In the genomic region with DNA sequence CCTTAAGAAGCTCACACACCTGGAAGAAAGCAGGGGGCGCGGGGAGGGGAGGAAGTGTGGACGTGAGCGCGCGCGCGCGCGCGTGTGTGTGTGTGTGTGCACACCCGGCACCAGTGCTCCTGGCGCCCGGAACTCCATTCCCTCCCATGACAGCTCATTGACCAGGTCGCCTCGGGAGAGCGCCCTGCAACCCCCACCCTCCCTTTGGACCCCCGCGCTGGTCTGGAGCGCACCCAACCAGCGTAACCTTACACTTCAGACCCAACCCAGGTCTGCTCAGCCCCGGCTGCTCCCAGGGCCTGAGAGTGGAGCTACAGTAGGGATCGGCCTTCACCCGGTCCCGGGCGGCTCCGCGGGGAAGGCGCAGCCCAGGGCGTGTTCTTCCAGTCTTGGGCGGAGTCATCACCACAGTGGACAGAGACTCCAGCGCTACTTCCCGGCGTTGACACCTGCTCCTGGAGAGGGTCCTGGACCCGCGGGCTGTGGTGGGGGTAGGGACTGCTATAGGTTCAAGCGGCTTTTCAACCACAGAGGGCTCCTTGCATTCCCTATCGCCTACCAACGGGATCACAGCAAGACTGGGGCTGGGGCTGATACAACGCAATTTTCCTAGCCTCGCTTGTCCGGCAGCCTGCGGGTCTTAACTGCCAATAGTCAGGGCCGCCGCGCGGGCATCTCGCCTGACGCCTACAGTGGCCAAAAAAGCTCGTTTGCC, we compare ENCODE assay signal across 8 cellular contexts. TPM values are rescaled to one million over a fixed set of nuclear protein-coding genes. Genes with fewer than 3 reads are reported as not detected.
DNase-seq lines count a peak whose midpoint lies in the region; ATAC-seq and TF ChIP-seq lines count a peak whose summit lies in the region.

No MANE protein-coding gene starts in this region.

- DNase-seq in activated naive CD4-positive, alpha-beta T cell treated with anti-CD3 and anti-CD28 coated beads for 36 hours: peak; percentile 6
- no peak for DNase-seq in activated naive CD4-positive, alpha-beta T cell treated with Interleukin-2 at 50 U/mL for 16 hours
- peak; percentile 34 for DNase-seq in NCI-H774 (lab: John Stamatoyannopoulos, UW)
- DNase-seq in mesothelial cell of epicardium (ENCODE audit: low spot score in 2 of 2, unreplicated experiment in 2 of 2): peak in 1 of 2 experiments; percentile 57
- peak; percentile 84 for DNase-seq in upper lobe of right lung

- CTCF ChIA-PET in activated naive CD4-positive, alpha-beta T cell treated with anti-CD3 and anti-CD28 coated beads for 36 hours (lab: Charles Lee): interaction anchor here (1.4 kb wide), 2 partner anchors 113 to 593 kb away, joined by 4 to 5 read pairs; no protein-coding TSS in a partner anchor

- H3K4me3 ChIP-seq in upper lobe of right lung: peak overlapping the region; percentile 70

- TF ChIP-seq CTCF in mesothelial cell of epicardium (IDR thresholded peaks at IDR 0.05; ENCODE audit: unreplicated experiment): no peak
- no peak for TF ChIP-seq CTCF in upper lobe of right lung (IDR thresholded peaks at IDR 0.05)

- peaks cover 8% of the 10 kb centered on the region for H3K4me1 ChIP-seq in upper lobe of right lung

- H3K36me3 Mint-ChIP-seq in activated naive CD4-positive, alpha-beta T cell treated with anti-CD3 and anti-CD28 coated beads for 36 hours (ENCODE audit: low read depth): no peaks in the 10 kb centered on the region
- H3K36me3 Mint-ChIP-seq in dendritic cell treated with granulocyte-macrophage colony-stimulating factor and Interleukin-4, amounts not matched to agents 40 ng/mL and 50 ng/mL, for 4 days (ENCODE audit: low read depth): peaks cover 51% of the 10 kb centered on the region
- no peaks in the 10 kb centered on the region for H3K36me3 Mint-ChIP-seq in mesothelial cell of epicardium

- H3K36me3 ChIP-seq in upper lobe of right lung: no peaks in the 10 kb centered on the region

- no peaks in the 10 kb centered on the region for H3K4me1 Mint-ChIP-seq in activated naive CD4-positive, alpha-beta T cell treated with anti-CD3 and anti-CD28 coated beads for 36 hours (ENCODE audit: low read depth)
- peaks cover 52% of the 10 kb centered on the region for H3K4me1 Mint-ChIP-seq in dendritic cell treated with granulocyte-macrophage colony-stimulating factor and Interleukin-4, amounts not matched to agents 40 ng/mL and 50 ng/mL, for 4 days (ENCODE audit: low read depth)
- peaks cover 17% of the 10 kb centered on the region for H3K4me1 Mint-ChIP-seq in mesothelial cell of epicardium

- ATAC-seq in upper lobe of right lung: peak; percentile 70
- no peak for ATAC-seq in HG02981 (IDR thresholded peaks at IDR 0.05; ENCODE audit: unreplicated experiment)
- no peak for ATAC-seq in GM18909 (IDR thresholded peaks at IDR 0.05; ENCODE audit: poor library complexity, unreplicated experiment)

- H3K27me3 Mint-ChIP-seq in activated naive CD4-positive, alpha-beta T cell treated with anti-CD3 and anti-CD28 coated beads for 36 hours (ENCODE audit: low read depth): peaks cover 51% of the 10 kb centered on the region
- H3K27me3 Mint-ChIP-seq in dendritic cell treated with granulocyte-macrophage colony-stimulating factor and Interleukin-4, amounts not matched to agents 40 ng/mL and 50 ng/mL, for 4 days: peaks cover 79% of the 10 kb centered on the region
- peaks cover 78% of the 10 kb centered on the region for H3K27me3 Mint-ChIP-seq in mesothelial cell of epicardium (ENCODE audit: low read depth)

- peaks cover 5% of the 10 kb centered on the region for H3K27me3 ChIP-seq in upper lobe of right lung

- no peaks in the 10 kb centered on the region for H3K9me3 ChIP-seq in upper lobe of right lung

- peak overlapping the region; percentile 80 for H3K27ac ChIP-seq in upper lobe of right lung

- no peaks in the 10 kb centered on the region for H3K9me3 Mint-ChIP-seq in activated naive CD4-positive, alpha-beta T cell treated with anti-CD3 and anti-CD28 coated beads for 36 hours
- no peaks in the 10 kb centered on the region for H3K9me3 Mint-ChIP-seq in dendritic cell treated with granulocyte-macrophage colony-stimulating factor and Interleukin-4, amounts not matched to agents 40 ng/mL and 50 ng/mL, for 4 days
- no peaks in the 10 kb centered on the region for H3K9me3 Mint-ChIP-seq in mesothelial cell of epicardium

- H3K27ac Mint-ChIP-seq in activated naive CD4-positive, alpha-beta T cell treated with anti-CD3 and anti-CD28 coated beads for 36 hours: no peak overlapping the region
- H3K27ac Mint-ChIP-seq in dendritic cell treated with granulocyte-macrophage colony-stimulating factor and Interleukin-4, amounts not matched to agents 40 ng/mL and 50 ng/mL, for 4 days: peak overlapping the region; percentile 92
- no peak overlapping the region for H3K27ac Mint-ChIP-seq in mesothelial cell of epicardium

- H3K4me3 Mint-ChIP-seq in activated naive CD4-positive, alpha-beta T cell treated with anti-CD3 and anti-CD28 coated beads for 36 hours: peak overlapping the region; percentile 74
- peak overlapping the region; percentile 98 for H3K4me3 Mint-ChIP-seq in dendritic cell treated with granulocyte-macrophage colony-stimulating factor and Interleukin-4, amounts not matched to agents 40 ng/mL and 50 ng/mL, for 4 days
- H3K4me3 Mint-ChIP-seq in mesothelial cell of epicardium: peak overlapping the region; percentile 78

- intact Hi-C loops in activated naive CD4-positive, alpha-beta T cell treated with anti-CD3 and anti-CD28 coated beads for 36 hours (cut with micrococcal nuclease): loop anchor here (5.0 kb wide), 2 partner anchors 222 to 813 kb away; partner anchors contain the start of genes EIF4G2 and USP47
- intact Hi-C loops in dendritic cell treated with granulocyte-macrophage colony-stimulating factor and Interleukin-4, amounts not matched to agents 40 ng/mL and 50 ng/mL, for 4 days (cut with micrococcal nuclease): no loop called here
- intact Hi-C loops in upper lobe of right lung (cut with DNase I): no loop called here

RNA-seq across cellular contexts. Expression of gene GALNT18, which starts 1.4 kb away (rescaled TPM):
- total RNA-seq in activated naive CD4-positive, alpha-beta T cell treated with anti-CD3 and anti-CD28 coated beads for 36 hours: 1 to 10 TPM; 4.3 to 4.7 TPM
- total RNA-seq in mesothelial cell of epicardium (3.8 to 4.2 TPM (median 3.9 TPM) in 3 replicates), upper lobe of right lung (55.5 TPM)
